26 cellular contexts compared by ENCODE assay signal in genomic region chr20:34540596-34541263, GRCh38. TPM values are rescaled to one million over a fixed set of nuclear protein-coding genes. Genes with fewer than 3 reads are reported as not detected.
DNase-seq lines count a peak whose midpoint lies in the region; ATAC-seq and TF ChIP-seq lines count a peak whose summit lies in the region.
"Had no signal": no experiment of that assay in that cellular context is flagged by ENCODE, and none has a peak within 500 bp of the region (broad histone marks: within the 10 kb centered on the region; RNA-seq: fewer than 3 reads in every experiment).

No MANE protein-coding gene starts in this region.

- H3K27me3 Mint-ChIP-seq in activated naive CD4-positive, alpha-beta T cell treated with anti-CD3 and anti-CD28 coated beads, Interleukin-2, amount 10 ng/mL, durations not matched to agents 7 days and 5 days, result peaks cover 3% of the 10 kb centered on the region

- H3K27ac ChIP-seq in RWPE1, result peak overlapping the region; percentile 5; the same call in 1 of the 2 replicates
- H3K27ac ChIP-seq in effector memory CD4-positive, alpha-beta T cell (ENCODE audit: insufficient read depth, low read length, poor library complexity, severe bottlenecking), result peak overlapping the region; percentile 69
- H3K27ac ChIP-seq: ascending aorta, esophagus muscularis mucosa, gastrocnemius medialis, upper lobe of left lung had no signal

- no peak for DNase-seq in activated naive CD4-positive, alpha-beta T cell treated with anti-CD3 and anti-CD28 coated beads, Interleukin-2, amount 50 U/mL, for 72 hours (ENCODE audit: low spot score in 2 of 2)
- DNase-seq in activated naive CD4-positive, alpha-beta T cell treated with anti-CD3 and anti-CD28 coated beads, Interleukin-2, amount 10 ng/mL, durations not matched to agents 7 days and 5 days, result no peak
- DNase-seq in RWPE1 (ENCODE audit: low spot score) (no peak), NCI-H1092 treated with DMSO at 0.1 percent for 48 hours (lab: John Stamatoyannopoulos, UW) (no peak), AG08396 (ENCODE audit: low spot score) (no peak), DMS 273 treated with DMSO at 0.1 percent for 48 hours (lab: John Stamatoyannopoulos, UW) (no peak)
- DNase-seq in effector memory CD4-positive, alpha-beta T cell, result no peak
- no peak for DNase-seq in stimulated activated effector memory CD8-positive, alpha-beta T cell treated with anti-CD3 and anti-CD28 coated beads, Interleukin-12 subunit alpha, Interleukin-12 subunit beta, amount 100 ng/mL, for 72 hours (ENCODE audit: low spot score in 2 of 2)
- DNase-seq: activated effector memory CD4-positive, alpha-beta T cell treated with Interleukin-2 at 50 U/mL for 16 hours; cerebellar nuclear complex; COR-L47; gastrocnemius medialis; KBM-7; kidney glomerular epithelial cell; NCI-H187 treated with DMSO at 0.1 percent for 48 hours; NCI-H345; NCI-H82; OCI-M1; SHP77; stimulated activated CD4-positive, alpha-beta T cell treated with anti-CD3 and anti-CD28 coated beads, Interleukin-1b, Interleukin-23, amount 100 ng/mL, for 48 hours; upper lobe of left lung had no signal

- peaks cover 21% of the 10 kb centered on the region for H3K4me1 Mint-ChIP-seq in activated naive CD4-positive, alpha-beta T cell treated with anti-CD3 and anti-CD28 coated beads, Interleukin-2, amount 10 ng/mL, durations not matched to agents 7 days and 5 days
- H3K4me1 Mint-ChIP-seq in stimulated activated effector memory CD8-positive, alpha-beta T cell treated with anti-CD3 and anti-CD28 coated beads, Interleukin-12 subunit alpha, Interleukin-12 subunit beta, amount 100 ng/mL, for 72 hours, result peaks cover 18% of the 10 kb centered on the region

- peaks cover 23% of the 10 kb centered on the region for H3K36me3 ChIP-seq in effector memory CD4-positive, alpha-beta T cell (ENCODE audit: control insufficient read depth, insufficient read depth, low read length)

- no peak for ATAC-seq in activated naive CD4-positive, alpha-beta T cell treated with anti-CD3 and anti-CD28 coated beads, Interleukin-2, amount 50 U/mL, for 72 hours
- no peak for ATAC-seq in stimulated activated effector memory CD8-positive, alpha-beta T cell treated with anti-CD3 and anti-CD28 coated beads, Interleukin-12 subunit alpha, Interleukin-12 subunit beta, amount 100 ng/mL, for 72 hours
- ATAC-seq: gastrocnemius medialis had no signal

- no peaks in the 10 kb centered on the region for H3K36me3 Mint-ChIP-seq in activated naive CD4-positive, alpha-beta T cell treated with anti-CD3 and anti-CD28 coated beads, Interleukin-2, amount 50 U/mL, for 72 hours
- H3K36me3 Mint-ChIP-seq in activated naive CD4-positive, alpha-beta T cell treated with anti-CD3 and anti-CD28 coated beads, Interleukin-2, amount 10 ng/mL, durations not matched to agents 7 days and 5 days, result peaks cover 31% of the 10 kb centered on the region
- H3K36me3 Mint-ChIP-seq in stimulated activated effector memory CD8-positive, alpha-beta T cell treated with anti-CD3 and anti-CD28 coated beads, Interleukin-12 subunit alpha, Interleukin-12 subunit beta, amount 100 ng/mL, for 72 hours, result peaks cover 65% of the 10 kb centered on the region

- POLR2A ChIA-PET in RWPE1 (lab: Yijun Ruan, JAX; ENCODE audit: low non-redundant PET), result no interaction called here

- H3K4me3 Mint-ChIP-seq in activated naive CD4-positive, alpha-beta T cell treated with anti-CD3 and anti-CD28 coated beads, Interleukin-2, amount 10 ng/mL, durations not matched to agents 7 days and 5 days, result no peak overlapping the region
- H3K4me3 Mint-ChIP-seq in stimulated activated effector memory CD8-positive, alpha-beta T cell treated with anti-CD3 and anti-CD28 coated beads, Interleukin-12 subunit alpha, Interleukin-12 subunit beta, amount 100 ng/mL, for 72 hours, result peak overlapping the region; percentile 25
- H3K4me3 Mint-ChIP-seq: neural crest cell had no signal

- no peak for TF ChIP-seq CTCF in RWPE1 (conservative IDR thresholded peaks at IDR 0.05; ENCODE audit: low read depth)

- no peaks in the 10 kb centered on the region for H3K9me3 Mint-ChIP-seq in activated naive CD4-positive, alpha-beta T cell treated with anti-CD3 and anti-CD28 coated beads, Interleukin-2, amount 50 U/mL, for 72 hours
- H3K9me3 Mint-ChIP-seq in activated naive CD4-positive, alpha-beta T cell treated with anti-CD3 and anti-CD28 coated beads, Interleukin-2, amount 10 ng/mL, durations not matched to agents 7 days and 5 days, result no peaks in the 10 kb centered on the region
- no peaks in the 10 kb centered on the region for H3K9me3 Mint-ChIP-seq in stimulated activated effector memory CD8-positive, alpha-beta T cell treated with anti-CD3 and anti-CD28 coated beads, Interleukin-12 subunit alpha, Interleukin-12 subunit beta, amount 100 ng/mL, for 72 hours
- H3K9me3 Mint-ChIP-seq: neural crest cell had no signal

- no peaks in the 10 kb centered on the region for H3K9me3 ChIP-seq in effector memory CD4-positive, alpha-beta T cell (ENCODE audit: control insufficient read depth, low read length)
- H3K9me3 ChIP-seq: ascending aorta, esophagus muscularis mucosa, gastrocnemius medialis, HAP-1, upper lobe of left lung had no signal

- H3K27me3 ChIP-seq in effector memory CD4-positive, alpha-beta T cell (replicated peaks; ENCODE audit: control insufficient read depth, insufficient read depth, low read length, poor library complexity, severe bottlenecking), result no peaks in the 10 kb centered on the region
- H3K27me3 ChIP-seq: ascending aorta, esophagus muscularis mucosa, gastrocnemius medialis, upper lobe of left lung had no signal

- CTCF ChIA-PET in activated naive CD4-positive, alpha-beta T cell treated with anti-CD3 and anti-CD28 coated beads, Interleukin-2, amount 10 ng/mL, durations not matched to agents 7 days and 5 days (lab: Charles Lee), result interaction anchor here (0.9 to 6.3 kb wide), 6 partner anchors 10 to 229 kb away, joined by 3 to 63 read pairs (median 6); no protein-coding TSS in a partner anchor
- CTCF ChIA-PET in RWPE1 (lab: Yijun Ruan, JAX), result interaction anchor here (0.6 to 1.2 kb wide), 3 partner anchors 18 to 294 kb away, joined by 3 to 5 read pairs (median 3); no protein-coding TSS in a partner anchor

- H3K4me1 ChIP-seq in effector memory CD4-positive, alpha-beta T cell (ENCODE audit: control insufficient read depth, insufficient read depth, low read length, poor library complexity, severe bottlenecking), result peaks cover 22% of the 10 kb centered on the region
- H3K4me1 ChIP-seq: ascending aorta, HAP-1 had no signal

- H3K4me3 ChIP-seq in effector memory CD4-positive, alpha-beta T cell (ENCODE audit: insufficient read depth, low read depth, low read length, poor library complexity, severe bottlenecking), result no peak overlapping the region
- H3K4me3 ChIP-seq: ascending aorta, esophagus muscularis mucosa, gastrocnemius medialis, HAP-1, upper lobe of left lung had no signal

- H3K27ac Mint-ChIP-seq in activated naive CD4-positive, alpha-beta T cell treated with anti-CD3 and anti-CD28 coated beads, Interleukin-2, amount 50 U/mL, for 72 hours, result peak overlapping the region; percentile 70 to 85
- H3K27ac Mint-ChIP-seq in activated naive CD4-positive, alpha-beta T cell treated with anti-CD3 and anti-CD28 coated beads, Interleukin-2, amount 10 ng/mL, durations not matched to agents 7 days and 5 days, result no peak overlapping the region
- H3K27ac Mint-ChIP-seq in stimulated activated effector memory CD8-positive, alpha-beta T cell treated with anti-CD3 and anti-CD28 coated beads, Interleukin-12 subunit alpha, Interleukin-12 subunit beta, amount 100 ng/mL, for 72 hours, result peak overlapping the region; percentile 93
- H3K27ac Mint-ChIP-seq: progenitor cell of endocrine pancreas had no signal

RNA-seq across cellular contexts. Expression of gene MAP1LC3A, which starts 17.8 kb away (rescaled TPM):
- total RNA-seq in activated naive CD4-positive, alpha-beta T cell treated with anti-CD3 and anti-CD28 coated beads, Interleukin-2, amount 50 U/mL, for 72 hours, result 1 to 10 TPM; 1.3 to 1.9 TPM

RNA-seq across cellular contexts. Expression of gene DYNLRB1, which starts 24.5 kb away (rescaled TPM):
- total RNA-seq in activated naive CD4-positive, alpha-beta T cell treated with anti-CD3 and anti-CD28 coated beads, Interleukin-2, amount 50 U/mL, for 72 hours, result 10 to 100 TPM; 72.0 to 82.9 TPM
